1 cellular context compared by ENCODE assay signal in the genomic region with DNA sequence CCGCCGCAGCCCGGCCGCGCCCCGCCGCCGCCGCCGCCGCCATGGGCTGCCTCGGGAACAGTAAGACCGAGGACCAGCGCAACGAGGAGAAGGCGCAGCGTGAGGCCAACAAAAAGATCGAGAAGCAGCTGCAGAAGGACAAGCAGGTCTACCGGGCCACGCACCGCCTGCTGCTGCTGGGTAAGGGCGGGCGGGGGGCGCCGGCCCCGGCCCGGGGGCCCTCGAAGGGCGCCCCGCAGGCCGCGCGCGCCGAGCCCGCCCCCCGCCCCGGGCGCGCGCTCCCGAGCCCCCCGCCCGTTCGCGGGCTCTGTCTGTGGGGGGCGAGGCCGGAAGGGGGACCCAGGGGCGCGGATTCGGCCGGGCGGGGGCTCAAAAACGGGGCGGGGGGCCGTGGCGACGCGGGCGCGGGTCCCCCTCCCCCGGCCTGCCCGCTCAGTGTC.
TF ChIP-seq lines count a peak whose summit lies in the region.

No MANE protein-coding gene starts in this region.

TF ChIP-seq in SK-N-SH treated with all-trans-retinoic acid at 6 μM for 48 hours, 23 proteins besides CTCF, POLR2A, EP300 and RAD21 (continued from another document):
- TF ChIP-seq, protein P1, sequence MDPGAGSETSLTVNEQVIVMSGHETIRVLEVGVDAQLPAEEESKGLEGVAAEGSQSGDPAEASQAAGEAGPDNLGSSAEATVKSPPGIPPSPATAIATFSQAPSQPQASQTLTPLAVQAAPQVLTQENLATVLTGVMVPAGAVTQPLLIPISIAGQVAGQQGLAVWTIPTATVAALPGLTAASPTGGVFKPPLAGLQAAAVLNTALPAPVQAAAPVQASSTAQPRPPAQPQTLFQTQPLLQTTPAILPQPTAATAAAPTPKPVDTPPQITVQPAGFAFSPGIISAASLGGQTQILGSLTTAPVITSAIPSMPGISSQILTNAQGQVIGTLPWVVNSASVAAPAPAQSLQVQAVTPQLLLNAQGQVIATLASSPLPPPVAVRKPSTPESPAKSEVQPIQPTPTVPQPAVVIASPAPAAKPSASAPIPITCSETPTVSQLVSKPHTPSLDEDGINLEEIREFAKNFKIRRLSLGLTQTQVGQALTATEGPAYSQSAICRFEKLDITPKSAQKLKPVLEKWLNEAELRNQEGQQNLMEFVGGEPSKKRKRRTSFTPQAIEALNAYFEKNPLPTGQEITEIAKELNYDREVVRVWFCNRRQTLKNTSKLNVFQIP (CRISPR knock-in tag; IDR thresholded peaks at IDR 0.05; ENCODE audit: borderline replicate concordance, low read depth), result no peak
- TF ChIP-seq TOX (CRISPR knock-in tag; IDR thresholded peaks at IDR 0.05; ENCODE audit: borderline replicate concordance) (no peak), SNAI2 (CRISPR knock-in tag; IDR thresholded peaks at IDR 0.05) (no peak), ZC3H10 (CRISPR knock-in tag; IDR thresholded peaks at IDR 0.05) (no peak), PPARA (CRISPR knock-in tag; IDR thresholded peaks at IDR 0.05; ENCODE audit: borderline replicate concordance) (no peak), ESRRG (CRISPR knock-in tag; IDR thresholded peaks at IDR 0.05) (no peak), GLIS3 (CRISPR knock-in tag; IDR thresholded peaks at IDR 0.05) (no peak), ZNF8 (CRISPR knock-in tag; IDR thresholded peaks at IDR 0.05) (no peak), BACH2 (CRISPR knock-in tag; IDR thresholded peaks at IDR 0.05; ENCODE audit: borderline replicate concordance) (no peak), ZFP3 (CRISPR knock-in tag; IDR thresholded peaks at IDR 0.05) (no peak), CSDC2 (CRISPR knock-in tag; IDR thresholded peaks at IDR 0.05) (no peak)
- TF ChIP-seq, protein P2, sequence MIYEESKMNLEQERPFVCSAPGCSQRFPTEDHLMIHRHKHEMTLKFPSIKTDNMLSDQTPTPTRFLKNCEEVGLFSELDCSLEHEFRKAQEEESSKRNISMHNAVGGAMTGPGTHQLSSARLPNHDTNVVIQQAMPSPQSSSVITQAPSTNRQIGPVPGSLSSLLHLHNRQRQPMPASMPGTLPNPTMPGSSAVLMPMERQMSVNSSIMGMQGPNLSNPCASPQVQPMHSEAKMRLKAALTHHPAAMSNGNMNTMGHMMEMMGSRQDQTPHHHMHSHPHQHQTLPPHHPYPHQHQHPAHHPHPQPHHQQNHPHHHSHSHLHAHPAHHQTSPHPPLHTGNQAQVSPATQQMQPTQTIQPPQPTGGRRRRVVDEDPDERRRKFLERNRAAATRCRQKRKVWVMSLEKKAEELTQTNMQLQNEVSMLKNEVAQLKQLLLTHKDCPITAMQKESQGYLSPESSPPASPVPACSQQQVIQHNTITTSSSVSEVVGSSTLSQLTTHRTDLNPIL (CRISPR knock-in tag; IDR thresholded peaks at IDR 0.05; ENCODE audit: low read depth), result no peak
- TF ChIP-seq, protein P3, sequence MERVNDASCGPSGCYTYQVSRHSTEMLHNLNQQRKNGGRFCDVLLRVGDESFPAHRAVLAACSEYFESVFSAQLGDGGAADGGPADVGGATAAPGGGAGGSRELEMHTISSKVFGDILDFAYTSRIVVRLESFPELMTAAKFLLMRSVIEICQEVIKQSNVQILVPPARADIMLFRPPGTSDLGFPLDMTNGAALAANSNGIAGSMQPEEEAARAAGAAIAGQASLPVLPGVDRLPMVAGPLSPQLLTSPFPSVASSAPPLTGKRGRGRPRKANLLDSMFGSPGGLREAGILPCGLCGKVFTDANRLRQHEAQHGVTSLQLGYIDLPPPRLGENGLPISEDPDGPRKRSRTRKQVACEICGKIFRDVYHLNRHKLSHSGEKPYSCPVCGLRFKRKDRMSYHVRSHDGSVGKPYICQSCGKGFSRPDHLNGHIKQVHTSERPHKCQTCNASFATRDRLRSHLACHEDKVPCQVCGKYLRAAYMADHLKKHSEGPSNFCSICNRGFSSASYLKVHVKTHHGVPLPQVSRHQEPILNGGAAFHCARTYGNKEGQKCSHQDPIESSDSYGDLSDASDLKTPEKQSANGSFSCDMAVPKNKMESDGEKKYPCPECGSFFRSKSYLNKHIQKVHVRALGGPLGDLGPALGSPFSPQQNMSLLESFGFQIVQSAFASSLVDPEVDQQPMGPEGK (CRISPR knock-in tag; IDR thresholded peaks at IDR 0.05; ENCODE audit: borderline replicate concordance), result no peak
TF ChIP-seq in SK-N-SH treated with all-trans-retinoic acid at 6 μM for 48 hours: peak in this region for 0.
